Comparison of ENCODE assay signal across 14 cellular contexts in the genomic region with DNA sequence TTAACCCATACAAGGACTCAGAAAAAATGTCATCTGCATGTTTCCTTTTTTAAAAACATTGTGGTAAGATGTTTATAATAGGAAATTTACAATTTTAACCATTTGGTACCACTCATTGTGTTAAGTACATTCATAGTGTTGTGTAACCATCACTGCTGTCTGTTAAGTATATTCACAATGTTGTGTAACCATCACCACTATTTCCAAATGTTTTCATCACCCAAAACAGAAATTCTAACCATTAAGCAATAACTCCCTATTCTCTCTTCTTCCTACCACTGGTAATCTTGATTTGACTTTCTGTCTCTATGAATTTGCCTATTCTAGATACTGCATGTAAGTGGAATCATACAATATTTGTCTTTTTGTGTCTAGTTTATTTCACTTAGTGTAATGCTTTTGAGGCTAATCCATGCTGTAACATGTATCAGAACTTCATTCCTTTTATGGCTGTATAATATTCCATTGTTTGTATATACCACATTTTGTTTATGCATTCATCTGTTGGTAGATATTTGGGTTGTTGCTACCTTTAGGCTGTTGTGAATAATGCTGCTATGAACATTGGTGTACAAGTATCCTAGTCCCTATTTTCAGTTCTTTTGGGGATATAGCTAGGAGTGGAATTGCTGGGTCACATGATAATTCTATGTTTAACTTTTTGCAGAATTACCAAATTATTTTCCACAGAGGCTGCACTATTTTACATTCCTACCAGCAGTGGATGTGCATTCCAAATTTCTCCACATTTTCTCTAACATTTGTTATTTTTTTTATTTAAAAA. TPM values are rescaled to one million over a fixed set of nuclear protein-coding genes. Genes with fewer than 3 reads are reported as not detected.
A peak's percentile ranks its signal among the peaks of the same experiment; 100 is the strongest.
DNase-seq lines count a peak whose midpoint lies in the region; ATAC-seq and TF ChIP-seq lines count a peak whose summit lies in the region.
"Had no signal": no experiment of that assay in that cellular context is flagged by ENCODE, and none has a peak within 500 bp of the region (broad histone marks: within the 10 kb centered on the region; RNA-seq: fewer than 3 reads in every experiment).

No MANE protein-coding gene starts in this region.

- H3K9me3 Mint-ChIP-seq in stimulated activated naive CD8-positive, alpha-beta T cell treated with anti-CD3 and anti-CD28 coated beads, Interleukin-15, Interleukin-2, amounts not matched to agents 100 ng/mL and 50 ng/mL, for 24 hours: no peaks in the 10 kb centered on the region
- peaks cover 4 to 6% of the 10 kb centered on the region in 2 donors for H3K9me3 Mint-ChIP-seq in stimulated activated naive CD8-positive, alpha-beta T cell treated with anti-CD3 and anti-CD28 coated beads, Interleukin-15, amount 100 ng/mL, for 72 hours

- H3K4me1 Mint-ChIP-seq in stimulated activated naive CD8-positive, alpha-beta T cell treated with anti-CD3 and anti-CD28 coated beads, Interleukin-15, Interleukin-2, amounts not matched to agents 100 ng/mL and 50 ng/mL, for 24 hours (ENCODE audit: low read depth): peaks cover 78% of the 10 kb centered on the region
- peaks cover 85% of the 10 kb centered on the region for H3K4me1 Mint-ChIP-seq in stimulated activated naive CD8-positive, alpha-beta T cell treated with anti-CD3 and anti-CD28 coated beads, Interleukin-15, amount 100 ng/mL, for 72 hours

- no peak overlapping the region for H3K4me3 Mint-ChIP-seq in stimulated activated naive CD8-positive, alpha-beta T cell treated with anti-CD3 and anti-CD28 coated beads, Interleukin-15, Interleukin-2, amounts not matched to agents 100 ng/mL and 50 ng/mL, for 24 hours
- H3K4me3 Mint-ChIP-seq in stimulated activated naive CD8-positive, alpha-beta T cell treated with anti-CD3 and anti-CD28 coated beads, Interleukin-15, amount 100 ng/mL, for 72 hours: no peak overlapping the region
- H3K4me3 Mint-ChIP-seq: activated CD4-positive, alpha-beta memory T cell treated with anti-CD3 and anti-CD28 coated beads, Interleukin-2, amount 10 ng/mL, durations not matched to agents 7 days and 5 days had no signal

- no peaks in the 10 kb centered on the region for H3K9me3 ChIP-seq in spleen
- H3K9me3 ChIP-seq: Caco-2, esophagus muscularis mucosa had no signal

- no peak for DNase-seq in stimulated activated naive CD8-positive, alpha-beta T cell treated with anti-CD3 and anti-CD28 coated beads, Interleukin-15, amount 100 ng/mL, for 72 hours
- DNase-seq in SKM-1 (lab: John Stamatoyannopoulos, UW; ENCODE audit: unreplicated experiment) (peak; percentile 88), fibroblast of the aortic adventitia (ENCODE audit: low read depth) (peak; percentile 64), spleen (no peak), caudate nucleus (lab: John Stamatoyannopoulos, UW) (no peak), NCI-H510A treated with DMSO at 0.1 percent for 48 hours (lab: John Stamatoyannopoulos, UW) (no peak), mesendoderm (no peak)
- DNase-seq: activated CD4-positive, alpha-beta memory T cell treated with anti-CD3 and anti-CD28 coated beads, Interleukin-2, amount 10 ng/mL, durations not matched to agents 7 days and 5 days; Caco-2; NCI-H1105; NCI-H2227 treated with DMSO at 0.1 percent for 48 hours had no signal

- no peak overlapping the region for H2BK5ac ChIP-seq in mesendoderm (ENCODE audit: low read length)

- no peak overlapping the region for H3K18ac ChIP-seq in mesendoderm (ENCODE audit: low read length)

- no peak overlapping the region for H3K9ac ChIP-seq in mesendoderm (ENCODE audit: low read length)

- H3K79me2 ChIP-seq in mesendoderm (ENCODE audit: control insufficient read depth, insufficient read depth, low read length): peaks cover 5% of the 10 kb centered on the region

- H3K27me3 Mint-ChIP-seq in stimulated activated naive CD8-positive, alpha-beta T cell treated with anti-CD3 and anti-CD28 coated beads, Interleukin-15, Interleukin-2, amounts not matched to agents 100 ng/mL and 50 ng/mL, for 24 hours: no peaks in the 10 kb centered on the region
- no peaks in the 10 kb centered on the region for H3K27me3 Mint-ChIP-seq in stimulated activated naive CD8-positive, alpha-beta T cell treated with anti-CD3 and anti-CD28 coated beads, Interleukin-15, amount 100 ng/mL, for 72 hours
- H3K27me3 Mint-ChIP-seq: activated CD4-positive, alpha-beta memory T cell treated with anti-CD3 and anti-CD28 coated beads, Interleukin-2, amount 10 ng/mL, durations not matched to agents 7 days and 5 days had no signal

- no peak for ATAC-seq in stimulated activated naive CD8-positive, alpha-beta T cell treated with anti-CD3 and anti-CD28 coated beads, Interleukin-15, amount 100 ng/mL, for 72 hours

- no peaks in the 10 kb centered on the region for H3K27me3 ChIP-seq in spleen (replicated peaks in 1 of 7)
- no peaks in the 10 kb centered on the region for H3K27me3 ChIP-seq in mesendoderm (ENCODE audit: insufficient read depth, low read length, poor library complexity)
- H3K27me3 ChIP-seq: esophagus muscularis mucosa had no signal

- TF ChIP-seq POLR2A in spleen (IDR thresholded peaks at IDR 0.05): no peak

- peak overlapping the region in 4 of 8 donors; percentile 7 to 74 (median 66) for H3K27ac ChIP-seq in spleen
- no peak overlapping the region for H3K27ac ChIP-seq in caudate nucleus (ENCODE audit: low read depth, low read length)
- H3K27ac ChIP-seq in mesendoderm (ENCODE audit: low read depth, low read length): no peak overlapping the region
- H3K27ac ChIP-seq: esophagus muscularis mucosa had no signal

- H4K8ac ChIP-seq in mesendoderm (ENCODE audit: low read depth, low read length): no peak overlapping the region

- H3K36me3 ChIP-seq in spleen: peaks cover 0 to 46% (median 21%) of the 10 kb centered on the region in 6 donors
- H3K36me3 ChIP-seq in mesendoderm (ENCODE audit: control insufficient read depth, insufficient read depth, low read length): peaks cover 4% of the 10 kb centered on the region

- TF ChIP-seq CTCF in fibroblast of the aortic adventitia (IDR thresholded peaks at IDR 0.05; ENCODE audit: insufficient read depth, low read length) (no peak), spleen (IDR thresholded peaks at IDR 0.05 in 8 of 11, conservative IDR thresholded peaks at IDR 0.05 in 3 of 11) (no peak)

- H3K4me1 ChIP-seq in spleen (peaks cover 26 to 99% (median 66%) of the 10 kb centered on the region in 6 donors), mesendoderm (ENCODE audit: control insufficient read depth, low read depth, low read length) (no peaks in the 10 kb centered on the region)

- H3K79me1 ChIP-seq in mesendoderm (ENCODE audit: low read length): peaks cover 11% of the 10 kb centered on the region

- no peak overlapping the region for H2BK15ac ChIP-seq in mesendoderm (replicated peaks; ENCODE audit: low read depth)

- no peak overlapping the region for H3K4ac ChIP-seq in mesendoderm (ENCODE audit: low read depth, low read length)

- no peak overlapping the region for H3K23ac ChIP-seq in mesendoderm (ENCODE audit: low read length)

- H3K4me2 ChIP-seq in mesendoderm (ENCODE audit: low read length): no peak overlapping the region

- no peak overlapping the region for H2BK120ac ChIP-seq in mesendoderm (ENCODE audit: low read depth, low read length)

- intact Hi-C loops in spleen (cut with DNase I; ENCODE audit: low total_unique reads): no loop called here

- peaks cover 50% of the 10 kb centered on the region for H3K36me3 Mint-ChIP-seq in stimulated activated naive CD8-positive, alpha-beta T cell treated with anti-CD3 and anti-CD28 coated beads, Interleukin-15, Interleukin-2, amounts not matched to agents 100 ng/mL and 50 ng/mL, for 24 hours (ENCODE audit: low read depth)

- no peak overlapping the region for H2AK5ac ChIP-seq in mesendoderm (ENCODE audit: low read length)

- peak overlapping the region; percentile 29 for H3K27ac Mint-ChIP-seq in stimulated activated naive CD8-positive, alpha-beta T cell treated with anti-CD3 and anti-CD28 coated beads, Interleukin-15, Interleukin-2, amounts not matched to agents 100 ng/mL and 50 ng/mL, for 24 hours
- H3K27ac Mint-ChIP-seq in stimulated activated naive CD8-positive, alpha-beta T cell treated with anti-CD3 and anti-CD28 coated beads, Interleukin-15, amount 100 ng/mL, for 72 hours: no peak overlapping the region
- H3K27ac Mint-ChIP-seq: activated CD4-positive, alpha-beta memory T cell treated with anti-CD3 and anti-CD28 coated beads, Interleukin-2, amount 10 ng/mL, durations not matched to agents 7 days and 5 days had no signal

- H3K4me3 ChIP-seq in fibroblast of the aortic adventitia (ENCODE audit: low read depth, low read length) (no peak overlapping the region), spleen (no peak overlapping the region), mesendoderm (ENCODE audit: low read length) (no peak overlapping the region)
- H3K4me3 ChIP-seq: esophagus muscularis mucosa had no signal

- no peak overlapping the region for H4K5ac ChIP-seq in mesendoderm (ENCODE audit: low read length)

- H3K56ac ChIP-seq in mesendoderm (ENCODE audit: low read length): no peak overlapping the region

RNA-seq across cellular contexts. Expression of gene HIPK1, which starts 14.1 kb away (rescaled TPM):
- total RNA-seq in fibroblast of the aortic adventitia (ENCODE audit: low replicate concordance) (17.2 and 38.2 TPM in 2 replicates), spleen (10 to 100 TPM; 62.5 to 92.3 (median 76.5) TPM)
- polyA plus RNA-seq in spleen: 10 to 100 TPM in 1 of 3 donors, 1 to 10 TPM in 2; 7.1 to 10.4 (median 7.2) TPM
- polyA plus RNA-seq in mesendoderm (2013, experiment 1 of 2): 20.5 TPM
- polyA plus RNA-seq in mesendoderm (2013, experiment 2 of 2): 21.0 TPM

RNA-seq across cellular contexts. Expression of gene OLFML3, which starts 36.1 kb away (rescaled TPM):
- total RNA-seq in fibroblast of the aortic adventitia (ENCODE audit: low replicate concordance) (135 and 212 TPM in 2 replicates), spleen (10 to 100 TPM in 1 of 7 donors, 1 to 10 TPM in 6; 1.2 to 10.9 (median 6.6) TPM)
- 1 to 10 TPM; 2.6 to 6.1 (median 3.8) TPM for polyA plus RNA-seq in spleen
- 57.4 TPM for polyA plus RNA-seq in mesendoderm (2013, experiment 1 of 2)
- 60.0 TPM for polyA plus RNA-seq in mesendoderm (2013, experiment 2 of 2)
- total RNA-seq: SK-MEL-5 had no signal

RNA-seq across cellular contexts. Expression of gene DCLRE1B, which starts 38.1 kb away (rescaled TPM):
- 2.5 and 14.1 TPM in 2 replicates for total RNA-seq in fibroblast of the aortic adventitia (ENCODE audit: low replicate concordance)
- total RNA-seq in spleen: 10 to 100 TPM in 1 of 7 donors, 1 to 10 TPM in 6; 6.7 to 10.5 (median 8.0) TPM
- polyA plus RNA-seq in spleen: 1 to 10 TPM; 1.9 to 3.5 (median 2.4) TPM
- 9.4 TPM for polyA plus RNA-seq in mesendoderm (2013, experiment 1 of 2)
- polyA plus RNA-seq in mesendoderm (2013, experiment 2 of 2): 9.8 TPM

RNA-seq across cellular contexts. Expression of gene AP4B1, which starts 38.6 kb away (rescaled TPM):
- total RNA-seq in fibroblast of the aortic adventitia (ENCODE audit: low replicate concordance): 10.9 and 15.4 TPM in 2 replicates
- total RNA-seq in spleen: 10 to 100 TPM; 23.9 to 58.0 (median 33.1) TPM
- polyA plus RNA-seq in spleen: 10 to 100 TPM; 24.9 to 52.3 (median 27.5) TPM
- polyA plus RNA-seq in mesendoderm (2013, experiment 1 of 2): 8.4 TPM
- polyA plus RNA-seq in mesendoderm (2013, experiment 2 of 2): 8.4 TPM

RNA-seq across cellular contexts. Expression of gene BCL2L15, which starts 55.8 kb away (rescaled TPM):
- total RNA-seq in fibroblast of the aortic adventitia (ENCODE audit: low replicate concordance) (0.18 TPM in 1 of 2 replicates, not detected in the other), spleen (1 to 10 TPM; 1.5 to 7.1 (median 2.2) TPM)
- polyA plus RNA-seq in spleen: under 1 TPM; 0.64 to 0.83 (median 0.67) TPM
- polyA plus RNA-seq in mesendoderm (2013, experiment 1 of 2): 0.07 TPM
- 0.14 TPM for polyA plus RNA-seq in mesendoderm (2013, experiment 2 of 2)
- total RNA-seq: SK-MEL-5 had no signal

Comparison
In these comparisons a context has a peak if more than half of its experiments do, and no peak if none do; other contexts are left out.
1. DNase-seq: peak in SKM-1 (single experiment) and fibroblast of the aortic adventitia (single experiment); none in stimulated activated naive CD8-positive, alpha-beta T cell treated with anti-CD3 and anti-CD28 coated beads, Interleukin-15, amount 100 ng/mL, for 72 hours (0 of 2), spleen (single experiment), caudate nucleus (0 of 61), NCI-H510A treated with DMSO at 0.1 percent for 48 hours (single experiment) and mesendoderm (single experiment).
2. RNA of gene OLFML3, which starts 36.1 kb away (total RNA-seq): 135 to 212 TPM in fibroblast of the aortic adventitia; 1.2 to 10.9 TPM in spleen; every median in the first group is over 10 times any median in the second.